ENCODE assay signal across 26 cellular contexts in genomic region chr20:7728373-7728772, GRCh38.
DNase-seq lines count a peak whose midpoint lies in the region; ATAC-seq, FAIRE-seq and TF ChIP-seq lines count a peak whose summit lies in the region.
"Had no signal": no experiment of that assay in that cellular context is flagged by ENCODE, and none has a peak within 500 bp of the region (broad histone marks: within the 10 kb centered on the region; RNA-seq: fewer than 3 reads in every experiment).

No MANE protein-coding gene starts in this region.

- no peak for TF ChIP-seq RAD21 in A549 (conservative IDR thresholded peaks at IDR 0.05 in 1 of 2, IDR thresholded peaks at IDR 0.05 in 1 of 2)

- FAIRE-seq in A549 (lab: Jason Lieb, UNC) = peak; percentile 84
- FAIRE-seq: colon, TTC549 had no signal

- H3K9me3 ChIP-seq in A549 = no peaks in the 10 kb centered on the region
- H3K9me3 ChIP-seq: psoas muscle, SJSA1, suprapubic skin had no signal

- H3K27ac ChIP-seq in A549 = no peak overlapping the region
- H3K27ac ChIP-seq: PC-9, psoas muscle, SJSA1, suprapubic skin had no signal

- no peak for TF ChIP-seq POLR2A in A549 (IDR thresholded peaks at IDR 0.05; ENCODE audit: low read length)

- CTCF ChIA-PET in A549 (lab: Yijun Ruan, JAX) = interaction anchor here (1.5 kb wide), 1 partner anchor 131 kb away, joined by 4 read pairs; no protein-coding TSS in a partner anchor

- POLR2A ChIA-PET in A549 (lab: Yijun Ruan, JAX) = no interaction called here

- TF ChIP-seq CTCF in A549 (IDR thresholded peaks at IDR 0.05) = no peak
- TF ChIP-seq CTCF in fibroblast of the aortic adventitia (IDR thresholded peaks at IDR 0.05; ENCODE audit: insufficient read depth, low read length) = no peak

- no peaks in the 10 kb centered on the region for H3K4me1 ChIP-seq in A549
- H3K4me1 ChIP-seq: psoas muscle, SJSA1, suprapubic skin had no signal

- TF ChIP-seq EP300 in A549 (IDR thresholded peaks at IDR 0.05) = no peak

- H3K4me2 ChIP-seq in A549 = no peak overlapping the region
- H3K4me2 ChIP-seq: PC-9 had no signal

- H3K4me3 ChIP-seq in A549 (no peak overlapping the region), fibroblast of the aortic adventitia (ENCODE audit: low read depth, low read length) (no peak overlapping the region)
- H3K4me3 ChIP-seq: PC-9, psoas muscle, SJSA1, suprapubic skin had no signal

- DNase-seq in A549 (ENCODE audit: low read depth in 1 of 2, low spot score in 1 of 2) = no peak
- peak; percentile 82 for DNase-seq in HT1080 (ENCODE audit: low read depth)
- peak; percentile 22 for DNase-seq in SW480 (ENCODE audit: low spot score)
- peak; percentile 28 for DNase-seq in fibroblast of the aortic adventitia (ENCODE audit: low read depth)
- DNase-seq in SIG-M5 (lab: John Stamatoyannopoulos, UW) = no peak
- no peak for DNase-seq in cerebellar nuclear complex (lab: John Stamatoyannopoulos, UW)
- no peak for DNase-seq in medulla oblongata (ENCODE audit: extremely low spot score)
- DNase-seq in cerebellar cortex (ENCODE audit: low spot score) = no peak
- DNase-seq: activated CD4-positive, alpha-beta T cell treated with anti-CD3 and anti-CD28 coated beads for 1 hour; activated gamma-delta T cell; GF-D8; H7; head of caudate nucleus; IMR-90; mesendoderm; naive B cell; NCI-H146; NCI-H446 treated with DMSO at 0.1 percent for 48 hours; PC-9; psoas muscle; stimulated activated CD4-positive, alpha-beta T cell treated with anti-CD3 and anti-CD28 coated beads, Interleukin-2, amount 100 ng/mL, for 48 hours had no signal

- no peak for ATAC-seq in A549
- ATAC-seq: psoas muscle; stimulated activated memory B cell treated with anti-CD40 and anti-IgM and Interleukin-4, amounts not matched to agents 10 μg/mL and 1 μg/mL and 100 μg/mL, for 72 hours had no signal

TF ChIP-seq in A549, 52 proteins besides CTCF, POLR2A, EP300 and RAD21:
- TF ChIP-seq JUN (IDR thresholded peaks at IDR 0.05) (no peak), SREBF2 (IDR thresholded peaks at IDR 0.05) (no peak), RNF2 (IDR thresholded peaks at IDR 0.05; ENCODE audit: borderline replicate concordance, low read depth) (no peak), NPAS2 (CRISPR knock-in tag; IDR thresholded peaks at IDR 0.05; ENCODE audit: borderline replicate concordance) (no peak), PBX3 (IDR thresholded peaks at IDR 0.05) (no peak), MAZ (IDR thresholded peaks at IDR 0.05; ENCODE audit: borderline replicate concordance, low read depth, low read length) (no peak), CHD4 (IDR thresholded peaks at IDR 0.05; ENCODE audit: borderline replicate concordance) (no peak), HES2 (IDR thresholded peaks at IDR 0.05) (no peak), NR3C1 (IDR thresholded peaks at IDR 0.05) (no peak), FOSL2 (IDR thresholded peaks at IDR 0.05) (no peak), FOSL2 (CRISPR knock-in tag; IDR thresholded peaks at IDR 0.05) (no peak), CBX8 (IDR thresholded peaks at IDR 0.05) (no peak), PHF8 (IDR thresholded peaks at IDR 0.05; ENCODE audit: borderline replicate concordance, low read depth) (no peak)

Comparison
In these comparisons a context has a peak if more than half of its experiments do, and no peak if none do; other contexts are left out.
1. DNase-seq: peak in HT1080 (single experiment), SW480 (single experiment) and fibroblast of the aortic adventitia (single experiment); none in A549 (0 of 2), SIG-M5 (single experiment), cerebellar nuclear complex (0 of 2), medulla oblongata (single experiment) and cerebellar cortex (single experiment).